In the genomic region with DNA sequence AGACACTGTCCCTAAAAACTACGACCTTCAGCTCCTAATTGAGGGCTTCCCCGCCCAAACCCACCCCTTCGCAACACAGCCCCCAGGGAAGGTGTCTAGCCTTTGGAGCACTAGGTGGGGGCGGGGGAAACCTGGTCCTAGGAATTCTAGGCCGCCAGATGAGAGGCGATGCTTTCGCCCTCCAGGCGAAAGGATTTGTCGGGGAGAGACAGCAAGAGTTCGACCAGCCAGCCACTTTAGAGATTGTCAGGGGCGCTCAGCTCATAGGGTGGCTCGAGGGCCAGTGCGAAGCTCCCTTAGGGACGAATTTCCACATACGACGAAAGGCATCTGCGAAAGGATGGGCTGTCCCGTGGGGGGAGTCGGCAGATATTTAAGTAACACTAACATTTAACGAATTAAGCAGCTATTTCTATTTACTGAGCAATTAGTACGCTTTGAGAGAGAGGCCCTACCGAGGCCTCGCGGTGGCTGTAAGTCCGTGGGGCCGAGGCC, we compare ENCODE assay signal across 8 cellular contexts. TPM values are rescaled to one million over a fixed set of nuclear protein-coding genes. Genes with fewer than 3 reads are reported as not detected.
DNase-seq lines count a peak whose midpoint lies in the region; ATAC-seq, FAIRE-seq and TF ChIP-seq lines count a peak whose summit lies in the region.

No MANE protein-coding gene starts in this region.

- H3K4me1 ChIP-seq in BLaER1 treated with 17β-estradiol and CSF1 and Interleukin-3, amounts not matched to agents 10 nM and 100 nM: peaks cover 36 to 63% (median 54%) of the 10 kb centered on the region in 10 experiments

- peak overlapping the region; percentile 64 to 89 (median 77) for H3K4me2 ChIP-seq in BLaER1 treated with 17β-estradiol and CSF1 and Interleukin-3, amounts not matched to agents 10 nM and 100 nM

- no peak for FAIRE-seq in bronchial epithelial cell (lab: Jason Lieb, UNC)

- peak overlapping the region; percentile 73 to 99 (median 96) for H3K4me3 Mint-ChIP-seq in naive thymus-derived CD8-positive, alpha-beta T cell

- peak overlapping the region; percentile 55 to 72 (median 60) for H3K4me3 ChIP-seq in BLaER1 treated with 17β-estradiol and CSF1 and Interleukin-3, amounts not matched to agents 10 nM and 100 nM
- peak overlapping the region; percentile 40 for H3K4me3 ChIP-seq in HL-60 (replicated peaks; ENCODE audit: insufficient read depth, low read length)
- peak overlapping the region; percentile 55 for H3K4me3 ChIP-seq in bronchial epithelial cell (ENCODE audit: low read depth, low read length)

- DNase-seq in HL-60 (ENCODE audit: low read depth in 1 of 2, low spot score in 1 of 2): no peak
- DNase-seq in bronchial epithelial cell (ENCODE audit: low read depth): no peak
- DNase-seq in naive thymus-derived CD8-positive, alpha-beta T cell: no peak
- DNase-seq in NCI-H2081 treated with DMSO at 0.1 percent for 48 hours (lab: John Stamatoyannopoulos, UW): no peak
- DNase-seq in NCI-H2081 (lab: John Stamatoyannopoulos, UW): no peak

- no peaks in the 10 kb centered on the region for H3K36me3 ChIP-seq in BLaER1 treated with 17β-estradiol and CSF1 and Interleukin-3, amounts not matched to agents 10 nM and 100 nM
- no peaks in the 10 kb centered on the region for H3K36me3 ChIP-seq in bronchial epithelial cell (ENCODE audit: control insufficient read depth, insufficient read depth, low read length)

- H3K9me3 ChIP-seq in BLaER1 treated with 17β-estradiol and CSF1 and Interleukin-3, amounts not matched to agents 10 nM and 100 nM (replicated peaks in 1 of 11): no peaks in the 10 kb centered on the region

- H3K27me3 ChIP-seq in BLaER1 treated with 17β-estradiol and CSF1 and Interleukin-3, amounts not matched to agents 10 nM and 100 nM: no peaks in the 10 kb centered on the region
- H3K27me3 ChIP-seq in HL-60 (ENCODE audit: insufficient read depth, poor library complexity, severe bottlenecking) (no peaks in the 10 kb centered on the region), bronchial epithelial cell (ENCODE audit: control insufficient read depth, insufficient read depth, low read length) (peaks cover 2% of the 10 kb centered on the region)

- peak overlapping the region; percentile 92 to 100 (median 99) for H3K27ac Mint-ChIP-seq in naive thymus-derived CD8-positive, alpha-beta T cell

- peak overlapping the region; percentile 64 to 80 (median 75) for H3K9ac ChIP-seq in BLaER1 treated with 17β-estradiol and CSF1 and Interleukin-3, amounts not matched to agents 10 nM and 100 nM

- H3K27me3 Mint-ChIP-seq in naive thymus-derived CD8-positive, alpha-beta T cell: no peaks in the 10 kb centered on the region

- peaks cover 16 to 28% (median 20%) of the 10 kb centered on the region in 4 donors for H3K4me1 Mint-ChIP-seq in naive thymus-derived CD8-positive, alpha-beta T cell

- H3K9me3 Mint-ChIP-seq in naive thymus-derived CD8-positive, alpha-beta T cell: no peaks in the 10 kb centered on the region

- peaks cover 0 to 4% (median 4%) of the 10 kb centered on the region in 3 donors for H3K36me3 Mint-ChIP-seq in naive thymus-derived CD8-positive, alpha-beta T cell

- POLR2A ChIA-PET in naive thymus-derived CD8-positive, alpha-beta T cell (lab: Charles Lee): interaction anchor here (0.7 to 7.7 kb wide), 15 partner anchors 11 to 1033 kb away, joined by 3 to 126 read pairs (median 8); partner anchors contain the start of genes BRMS1, RAB1B, RIN1 and SLC29A2

- peak overlapping the region; percentile 33 to 82 (median 72); a peak in 21 of 22 replicates for H3K27ac ChIP-seq in BLaER1 treated with 17β-estradiol and CSF1 and Interleukin-3, amounts not matched to agents 10 nM and 100 nM
- peak overlapping the region; percentile 46; the same call in 1 of the 2 replicates for H3K27ac ChIP-seq in HL-60 (replicated peaks)

- peaks cover 0 to 29% (median 10%) of the 10 kb centered on the region in 11 experiments; a peak in 12 of 22 replicates for H4K20me1 ChIP-seq in BLaER1 treated with 17β-estradiol and CSF1 and Interleukin-3, amounts not matched to agents 10 nM and 100 nM

- peak in 1 of 2 donors; percentile 29 for ATAC-seq in naive thymus-derived CD8-positive, alpha-beta T cell
- ATAC-seq in GM18502 (IDR thresholded peaks at IDR 0.05; ENCODE audit: poor library complexity, unreplicated experiment) (no peak), HG02642 (IDR thresholded peaks at IDR 0.05; ENCODE audit: poor library complexity, unreplicated experiment) (no peak)

- TF ChIP-seq CTCF in HL-60 (IDR thresholded peaks at IDR 0.05; ENCODE audit: insufficient read depth, low read length): peak; percentile 74
- TF ChIP-seq CTCF in bronchial epithelial cell (IDR thresholded peaks at IDR 0.05; ENCODE audit: insufficient read depth, low read length, severe bottlenecking): no peak

RNA-seq across cellular contexts. Expression of gene CD248, which starts 5.3 kb away (rescaled TPM):
- total RNA-seq in bronchial epithelial cell: under 0.01 TPM in 2 replicates
- 10 to 100 TPM; 37.0 to 41.3 TPM for total RNA-seq in naive thymus-derived CD8-positive, alpha-beta T cell
- polyA plus RNA-seq in naive thymus-derived CD8-positive, alpha-beta T cell: 100 to 1,000 TPM in 2 of 3 donors, 10 to 100 TPM in 1; 43.8 to 128 (median 114) TPM

RNA-seq across cellular contexts. Expression of gene TMEM151A, which starts 19.8 kb away (rescaled TPM):
- total RNA-seq in bronchial epithelial cell: not detected in 2 replicates
- under 1 TPM in 1 of 2 experiments, not detected in 1; 0.13 TPM for total RNA-seq in naive thymus-derived CD8-positive, alpha-beta T cell
- polyA plus RNA-seq in naive thymus-derived CD8-positive, alpha-beta T cell: not detected

RNA-seq across cellular contexts. Expression of gene YIF1A, which starts 22.6 kb away (rescaled TPM):
- total RNA-seq in bronchial epithelial cell: 231 and 294 TPM in 2 replicates
- total RNA-seq in naive thymus-derived CD8-positive, alpha-beta T cell: 10 to 100 TPM; 26.9 to 36.8 TPM
- polyA plus RNA-seq in naive thymus-derived CD8-positive, alpha-beta T cell: 10 to 100 TPM; 49.1 to 59.9 (median 53.9) TPM

RNA-seq across cellular contexts. Expression of gene RIN1, which starts 24.7 kb away (rescaled TPM):
- total RNA-seq in bronchial epithelial cell: 19.0 and 19.7 TPM in 2 replicates
- total RNA-seq in naive thymus-derived CD8-positive, alpha-beta T cell: 1 to 10 TPM; 7.6 to 8.0 TPM
- 1 to 10 TPM; 2.7 to 6.5 (median 3.7) TPM for polyA plus RNA-seq in naive thymus-derived CD8-positive, alpha-beta T cell

RNA-seq across cellular contexts. Expression of gene BRMS1, which starts 33.4 kb away (rescaled TPM):
- total RNA-seq in bronchial epithelial cell: 67.6 and 81.6 TPM in 2 replicates
- 10 to 100 TPM; 47.6 to 48.8 TPM for total RNA-seq in naive thymus-derived CD8-positive, alpha-beta T cell
- polyA plus RNA-seq in naive thymus-derived CD8-positive, alpha-beta T cell: 10 to 100 TPM; 61.7 to 65.8 (median 63.6) TPM

Comparison
In these comparisons a context has a peak if more than half of its experiments do, and no peak if none do; other contexts are left out.
1. RNA of gene CD248, which starts 5.3 kb away (total RNA-seq): 37.0 to 41.3 TPM in naive thymus-derived CD8-positive, alpha-beta T cell; under 0.01 TPM in bronchial epithelial cell; every median in the first group is over 10 times any median in the second.
2. Peak in every context shown above with its lines, with median percentiles within 50 percentile points of each other: H3K4me3 ChIP-seq.